ENCODE assay signal across 1 cellular context in the genomic region with DNA sequence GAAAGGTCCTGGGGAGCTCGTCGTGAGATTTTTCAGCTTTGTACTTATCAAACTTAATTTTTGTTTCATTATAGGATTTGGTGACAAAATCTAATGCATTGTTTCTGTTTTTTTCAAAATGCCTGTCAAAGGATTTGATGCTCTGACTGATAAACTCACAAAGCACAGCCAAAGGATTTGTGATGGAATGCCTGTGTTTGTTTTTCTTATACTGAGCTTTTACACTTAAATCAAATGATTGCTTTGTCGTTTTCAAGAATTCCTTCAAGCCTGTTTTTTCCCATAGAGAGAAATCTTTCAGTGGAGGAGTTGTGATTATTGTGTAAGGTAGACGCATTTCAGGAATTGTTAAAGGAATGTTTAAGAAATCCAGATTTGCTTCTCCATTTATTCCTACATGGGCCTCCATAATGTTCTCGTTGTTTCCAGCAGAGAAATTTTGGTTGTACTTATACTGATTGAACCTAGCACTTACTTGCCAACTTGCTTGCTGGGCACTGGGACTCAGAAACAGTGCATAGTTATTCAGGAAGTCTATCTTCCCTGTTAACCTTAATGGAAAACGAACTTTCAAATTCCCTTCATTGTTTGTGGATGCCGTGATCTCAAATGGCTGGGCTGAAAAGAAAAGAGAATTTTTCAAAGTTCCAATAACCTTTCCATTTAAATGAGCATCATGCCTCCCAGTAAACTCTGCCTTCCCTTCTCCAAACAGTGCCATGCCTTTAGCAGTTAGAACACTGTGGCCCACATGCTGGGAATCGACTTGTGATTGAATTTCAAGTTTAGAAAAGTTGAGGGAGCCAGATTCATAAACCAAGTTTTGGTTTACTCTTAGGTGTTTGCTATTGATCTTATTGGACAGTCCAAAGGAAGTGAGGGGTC.
A peak's percentile ranks its signal among the peaks of the same experiment; 100 is the strongest.
TF ChIP-seq lines count a peak whose summit lies in the region.

No MANE protein-coding gene starts in this region.

TF ChIP-seq in HepG2, 621 proteins besides CTCF, POLR2A, EP300 and RAD21 (continued from another document):
- TF ChIP-seq ARNT2 (CRISPR knock-in tag; IDR thresholded peaks at IDR 0.05; ENCODE audit: low read depth) (peak; percentile 32; the same call in 1 of the 2 replicates), ZKSCAN5 (CRISPR knock-in tag; IDR thresholded peaks at IDR 0.05) (0 out of 2 replicates have a peak, but pooled peaks have one; percentile 17), GFI1 (CRISPR knock-in tag; IDR thresholded peaks at IDR 0.05; ENCODE audit: borderline replicate concordance) (no peak), NR1H2 (CRISPR knock-in tag; IDR thresholded peaks at IDR 0.05; ENCODE audit: borderline replicate concordance, low read depth) (0 out of 2 replicates have a peak, but pooled peaks have one; percentile 1), ZNF816 (CRISPR knock-in tag; IDR thresholded peaks at IDR 0.05; ENCODE audit: borderline replicate concordance) (peak; percentile 79; the same call in 1 of the 2 replicates), RERE (CRISPR knock-in tag; IDR thresholded peaks at IDR 0.05; ENCODE audit: low read depth) (no peak), BCL6 (CRISPR knock-in tag; IDR thresholded peaks at IDR 0.05) (peak; percentile 8), SRY (CRISPR knock-in tag; IDR thresholded peaks at IDR 0.05) (no peak; the same call in 1 of the 2 replicates), NCOA5 (CRISPR knock-in tag; IDR thresholded peaks at IDR 0.05) (peak; percentile 93; the same call in 1 of the 2 replicates), ZNF281 (CRISPR knock-in tag; IDR thresholded peaks at IDR 0.05; ENCODE audit: borderline replicate concordance) (peak; percentile 15; the same call in 1 of the 2 replicates), SSRP1 (CRISPR knock-in tag; IDR thresholded peaks at IDR 0.05) (peak; percentile 36), ZNF549 (CRISPR knock-in tag; IDR thresholded peaks at IDR 0.05) (no peak), ZC3H13 (CRISPR knock-in tag; IDR thresholded peaks at IDR 0.05) (peak; percentile 93), ZNF264 (CRISPR knock-in tag; IDR thresholded peaks at IDR 0.05) (no peak), ZFX (CRISPR knock-in tag; IDR thresholded peaks at IDR 0.05; ENCODE audit: low read depth) (no peak), BRCA1 (CRISPR knock-in tag; IDR thresholded peaks at IDR 0.05) (no peak), HMGA1 (CRISPR knock-in tag; conservative IDR thresholded peaks at IDR 0.05) (no peak), MBD4 (IDR thresholded peaks at IDR 0.05; ENCODE audit: borderline replicate concordance, low read length) (peak; percentile 96), RELA (CRISPR knock-in tag; IDR thresholded peaks at IDR 0.05) (0 out of 2 replicates have a peak, but pooled peaks have one; percentile 28), CBFB (CRISPR knock-in tag; IDR thresholded peaks at IDR 0.05) (0 out of 2 replicates have a peak, but pooled peaks have one; percentile 11), THYN1 (CRISPR knock-in tag; IDR thresholded peaks at IDR 0.05; ENCODE audit: borderline replicate concordance, low read depth) (no peak), ZNF557 (CRISPR knock-in tag; IDR thresholded peaks at IDR 0.05) (0 out of 2 replicates have a peak, but pooled peaks have one; percentile 62), ZNF431 (CRISPR knock-in tag; IDR thresholded peaks at IDR 0.05; ENCODE audit: borderline replicate concordance, low read depth) (peak; percentile 23; the same call in 1 of the 2 replicates), PAF1 (CRISPR knock-in tag; IDR thresholded peaks at IDR 0.05) (peak; percentile 98), ZNF7 (CRISPR knock-in tag; IDR thresholded peaks at IDR 0.05) (0 out of 2 replicates have a peak, but pooled peaks have one; percentile 32), ZNF441 (CRISPR knock-in tag; IDR thresholded peaks at IDR 0.05; ENCODE audit: borderline replicate concordance) (no peak), FOXK1 (CRISPR knock-in tag; IDR thresholded peaks at IDR 0.05; ENCODE audit: borderline replicate concordance, low read depth) (0 out of 2 replicates have a peak, but pooled peaks have one; percentile 22), PRDM15 (CRISPR knock-in tag; IDR thresholded peaks at IDR 0.05) (no peak; the same call in 1 of the 2 replicates), LCORL (IDR thresholded peaks at IDR 0.05) (no peak), LCORL (CRISPR knock-in tag; IDR thresholded peaks at IDR 0.05) (peak; percentile 67; the same call in 1 of the 2 replicates), ZFP36L1 (CRISPR knock-in tag; IDR thresholded peaks at IDR 0.05) (0 out of 2 replicates have a peak, but pooled peaks have one; percentile 26), PRMT3 (CRISPR knock-in tag; IDR thresholded peaks at IDR 0.05; ENCODE audit: borderline replicate concordance, low read depth) (0 out of 2 replicates have a peak, but pooled peaks have one; percentile 0), NCOA2 (CRISPR knock-in tag; IDR thresholded peaks at IDR 0.05) (peak; percentile 19; the same call in 1 of the 2 replicates), ZNF484 (CRISPR knock-in tag; IDR thresholded peaks at IDR 0.05; ENCODE audit: borderline replicate concordance, low read depth) (0 out of 2 replicates have a peak, but pooled peaks have one; percentile 25), ZNF3 (CRISPR knock-in tag; IDR thresholded peaks at IDR 0.05) (0 out of 2 replicates have a peak, but pooled peaks have one; percentile 12), STAT5B (CRISPR knock-in tag; IDR thresholded peaks at IDR 0.05) (0 out of 2 replicates have a peak, but pooled peaks have one; percentile 25), SIX1 (CRISPR knock-in tag; IDR thresholded peaks at IDR 0.05; ENCODE audit: borderline replicate concordance) (0 out of 2 replicates have a peak, but pooled peaks have one; percentile 16)
- TF ChIP-seq, protein P1, sequence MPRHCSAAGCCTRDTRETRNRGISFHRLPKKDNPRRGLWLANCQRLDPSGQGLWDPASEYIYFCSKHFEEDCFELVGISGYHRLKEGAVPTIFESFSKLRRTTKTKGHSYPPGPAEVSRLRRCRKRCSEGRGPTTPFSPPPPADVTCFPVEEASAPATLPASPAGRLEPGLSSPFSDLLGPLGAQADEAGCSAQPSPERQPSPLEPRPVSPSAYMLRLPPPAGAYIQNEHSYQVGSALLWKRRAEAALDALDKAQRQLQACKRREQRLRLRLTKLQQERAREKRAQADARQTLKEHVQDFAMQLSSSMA (CRISPR knock-in tag; IDR thresholded peaks at IDR 0.05): peak; percentile 31; the same call in 1 of the 2 replicates
- TF ChIP-seq, protein P2, sequence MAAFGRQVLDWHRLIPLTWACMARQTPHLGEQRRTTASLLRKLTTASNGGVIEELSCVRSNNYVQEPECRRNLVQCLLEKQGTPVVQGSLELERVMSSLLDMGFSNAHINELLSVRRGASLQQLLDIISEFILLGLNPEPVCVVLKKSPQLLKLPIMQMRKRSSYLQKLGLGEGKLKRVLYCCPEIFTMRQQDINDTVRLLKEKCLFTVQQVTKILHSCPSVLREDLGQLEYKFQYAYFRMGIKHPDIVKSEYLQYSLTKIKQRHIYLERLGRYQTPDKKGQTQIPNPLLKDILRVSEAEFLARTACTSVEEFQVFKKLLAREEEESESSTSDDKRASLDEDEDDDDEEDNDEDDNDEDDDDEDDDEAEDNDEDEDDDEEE (CRISPR knock-in tag; IDR thresholded peaks at IDR 0.05): no peak
- TF ChIP-seq, protein P3, sequence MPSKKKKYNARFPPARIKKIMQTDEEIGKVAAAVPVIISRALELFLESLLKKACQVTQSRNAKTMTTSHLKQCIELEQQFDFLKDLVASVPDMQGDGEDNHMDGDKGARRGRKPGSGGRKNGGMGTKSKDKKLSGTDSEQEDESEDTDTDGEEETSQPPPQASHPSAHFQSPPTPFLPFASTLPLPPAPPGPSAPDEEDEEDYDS (CRISPR knock-in tag; IDR thresholded peaks at IDR 0.05): peak; percentile 8; the same call in 1 of the 2 replicates
- TF ChIP-seq, protein P4, sequence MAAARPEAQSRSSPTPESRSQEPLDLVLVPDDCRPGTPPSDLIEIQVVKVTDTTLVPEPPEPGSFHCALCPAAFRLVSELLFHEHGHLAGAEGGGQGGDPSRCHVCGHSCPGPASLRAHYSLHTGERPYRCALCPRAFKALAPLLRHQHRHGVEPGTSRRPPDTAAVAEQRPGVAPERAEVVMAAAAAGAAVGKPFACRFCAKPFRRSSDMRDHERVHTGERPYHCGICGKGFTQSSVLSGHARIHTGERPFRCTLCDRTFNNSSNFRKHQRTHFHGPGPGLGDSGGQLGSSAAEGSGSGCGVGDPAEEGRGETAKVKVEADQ (CRISPR knock-in tag; IDR thresholded peaks at IDR 0.05; ENCODE audit: borderline replicate concordance): no peak
- TF ChIP-seq, protein P5, sequence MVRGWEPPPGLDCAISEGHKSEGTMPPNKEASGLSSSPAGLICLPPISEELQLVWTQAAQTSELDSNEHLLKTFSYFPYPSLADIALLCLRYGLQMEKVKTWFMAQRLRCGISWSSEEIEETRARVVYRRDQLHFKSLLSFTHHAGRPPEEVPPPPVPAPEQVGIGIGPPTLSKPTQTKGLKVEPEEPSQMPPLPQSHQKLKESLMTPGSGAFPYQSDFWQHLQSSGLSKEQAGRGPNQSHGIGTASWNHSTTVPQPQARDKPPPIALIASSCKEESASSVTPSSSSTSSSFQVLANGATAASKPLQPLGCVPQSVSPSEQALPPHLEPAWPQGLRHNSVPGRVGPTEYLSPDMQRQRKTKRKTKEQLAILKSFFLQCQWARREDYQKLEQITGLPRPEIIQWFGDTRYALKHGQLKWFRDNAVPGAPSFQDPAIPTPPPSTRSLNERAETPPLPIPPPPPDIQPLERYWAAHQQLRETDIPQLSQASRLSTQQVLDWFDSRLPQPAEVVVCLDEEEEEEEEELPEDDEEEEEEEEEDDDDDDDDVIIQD (CRISPR knock-in tag; IDR thresholded peaks at IDR 0.05; ENCODE audit: low read depth): no peak; the same call in 1 of the 2 replicates
